Comparison of ENCODE assay signal across 17 cellular contexts in genomic region chr5:128287740-128288139, GRCh38.
A peak's percentile ranks its signal among the peaks of the same experiment; 100 is the strongest.
DNase-seq lines count a peak whose midpoint lies in the region; ATAC-seq and TF ChIP-seq lines count a peak whose summit lies in the region.
"Had no signal": no experiment of that assay in that cellular context is flagged by ENCODE, and none has a peak within 500 bp of the region (broad histone marks: within the 10 kb centered on the region; RNA-seq: fewer than 3 reads in every experiment).

No MANE protein-coding gene starts in this region.

- DNase-seq in HT1080 (ENCODE audit: low read depth) (peak; percentile 4), SJSA1 (ENCODE audit: low read depth in 1 of 2, low spot score in 2 of 2) (peak; percentile 51 to 60), chondrocyte (ENCODE audit: low spot score) (no peak), kidney tubule cell (ENCODE audit: low spot score) (peak; percentile 9), hepatic stellate cell (ENCODE audit: low spot score) (no peak), NCI-H1105 treated with DMSO at 0.1 percent for 48 hours (lab: John Stamatoyannopoulos, UW) (no peak)
- DNase-seq in activated T-helper 2 cell treated with anti-CD3 and anti-CD28 coated beads, Interferon-gamma antibody, Interleukin-2, Interleukin-4, amounts not matched to agents 10 μg/mL and 5 μg/mL and 100 μg/mL, durations not matched to agents 14 hours and 24 hours and 36 hours (ENCODE audit: low spot score) = no peak
- DNase-seq: CD8-positive, alpha-beta memory T cell; COR-L47; DMS 273 treated with DMSO at 0.1 percent for 48 hours; DMS53; DND-41; HCEC 1CT had no signal

- no peak overlapping the region for H3K4me3 ChIP-seq in SJSA1
- H3K4me3 ChIP-seq: BLaER1 treated with 17β-estradiol and CSF1 and Interleukin-3, amounts not matched to agents 10 nM and 100 nM; GM23338 had no signal

- peak overlapping the region; percentile 9 for H3K27ac Mint-ChIP-seq in chondrocyte (ENCODE audit: unreplicated experiment)
- H3K27ac Mint-ChIP-seq in activated T-helper 2 cell treated with anti-CD3 and anti-CD28 coated beads, Interferon-gamma antibody, Interleukin-2, Interleukin-4, amounts not matched to agents 10 μg/mL and 5 μg/mL and 100 μg/mL, durations not matched to agents 14 hours and 24 hours and 36 hours = no peak overlapping the region
- H3K27ac Mint-ChIP-seq: B cell; CD8-positive, alpha-beta memory T cell; GM23338 had no signal

- peaks cover 19% of the 10 kb centered on the region for H3K4me1 ChIP-seq in SJSA1 (replicated peaks)
- H3K4me1 ChIP-seq: BLaER1 treated with 17β-estradiol and CSF1 and Interleukin-3, amounts not matched to agents 10 nM and 100 nM had no signal

- no peaks in the 10 kb centered on the region for H3K27me3 ChIP-seq in SJSA1 (replicated peaks)
- H3K27me3 ChIP-seq: BLaER1 treated with 17β-estradiol and CSF1 and Interleukin-3, amounts not matched to agents 10 nM and 100 nM had no signal

- no peak for ATAC-seq in GM21423 (IDR thresholded peaks at IDR 0.05; ENCODE audit: unreplicated experiment)
- ATAC-seq: GM23338 had no signal

- H3K4me3 Mint-ChIP-seq in chondrocyte (ENCODE audit: unreplicated experiment) = no peak overlapping the region
- H3K4me3 Mint-ChIP-seq in activated T-helper 2 cell treated with anti-CD3 and anti-CD28 coated beads, Interferon-gamma antibody, Interleukin-2, Interleukin-4, amounts not matched to agents 10 μg/mL and 5 μg/mL and 100 μg/mL, durations not matched to agents 14 hours and 24 hours and 36 hours (ENCODE audit: low read depth) = no peak overlapping the region
- H3K4me3 Mint-ChIP-seq: B cell; CD8-positive, alpha-beta memory T cell; GM23338 had no signal

- H3K27me3 Mint-ChIP-seq in chondrocyte (ENCODE audit: low read depth) = no peaks in the 10 kb centered on the region
- no peaks in the 10 kb centered on the region for H3K27me3 Mint-ChIP-seq in activated T-helper 2 cell treated with anti-CD3 and anti-CD28 coated beads, Interferon-gamma antibody, Interleukin-2, Interleukin-4, amounts not matched to agents 10 μg/mL and 5 μg/mL and 100 μg/mL, durations not matched to agents 14 hours and 24 hours and 36 hours (ENCODE audit: low read depth)
- H3K27me3 Mint-ChIP-seq: B cell had no signal

- intact Hi-C loops in activated T-helper 2 cell treated with anti-CD3 and anti-CD28 coated beads, Interferon-gamma antibody, Interleukin-2, Interleukin-4, amounts not matched to agents 10 μg/mL and 5 μg/mL and 100 μg/mL, durations not matched to agents 14 hours and 24 hours and 36 hours (cut with micrococcal nuclease) = no loop called here

- peak overlapping the region; percentile 93 for H3K27ac ChIP-seq in SJSA1
- H3K27ac ChIP-seq: BLaER1 treated with 17β-estradiol and CSF1 and Interleukin-3, amounts not matched to agents 10 nM and 100 nM had no signal

- H3K9me3 ChIP-seq in SJSA1 (replicated peaks) = no peaks in the 10 kb centered on the region
- H3K9me3 ChIP-seq: BLaER1 treated with 17β-estradiol and CSF1 and Interleukin-3, amounts not matched to agents 10 nM and 100 nM had no signal

- no peaks in the 10 kb centered on the region for H3K36me3 ChIP-seq in SJSA1
- H3K36me3 ChIP-seq: BLaER1 treated with 17β-estradiol and CSF1 and Interleukin-3, amounts not matched to agents 10 nM and 100 nM had no signal

- H3K36me3 Mint-ChIP-seq in chondrocyte (ENCODE audit: low read depth) = peaks cover 53% of the 10 kb centered on the region
- no peaks in the 10 kb centered on the region for H3K36me3 Mint-ChIP-seq in activated T-helper 2 cell treated with anti-CD3 and anti-CD28 coated beads, Interferon-gamma antibody, Interleukin-2, Interleukin-4, amounts not matched to agents 10 μg/mL and 5 μg/mL and 100 μg/mL, durations not matched to agents 14 hours and 24 hours and 36 hours (ENCODE audit: low read depth)
- H3K36me3 Mint-ChIP-seq: CD8-positive, alpha-beta memory T cell had no signal

- H3K4me1 Mint-ChIP-seq in chondrocyte (ENCODE audit: low read depth) = peaks cover 38% of the 10 kb centered on the region
- H3K4me1 Mint-ChIP-seq in activated T-helper 2 cell treated with anti-CD3 and anti-CD28 coated beads, Interferon-gamma antibody, Interleukin-2, Interleukin-4, amounts not matched to agents 10 μg/mL and 5 μg/mL and 100 μg/mL, durations not matched to agents 14 hours and 24 hours and 36 hours (ENCODE audit: low read depth) = no peaks in the 10 kb centered on the region
- H3K4me1 Mint-ChIP-seq: B cell; CD8-positive, alpha-beta memory T cell; GM23338 had no signal

- no peak for TF ChIP-seq CTCF in chondrocyte (IDR thresholded peaks at IDR 0.05)

- no peaks in the 10 kb centered on the region for H3K9me3 Mint-ChIP-seq in chondrocyte (ENCODE audit: low read depth)
- no peaks in the 10 kb centered on the region for H3K9me3 Mint-ChIP-seq in activated T-helper 2 cell treated with anti-CD3 and anti-CD28 coated beads, Interferon-gamma antibody, Interleukin-2, Interleukin-4, amounts not matched to agents 10 μg/mL and 5 μg/mL and 100 μg/mL, durations not matched to agents 14 hours and 24 hours and 36 hours
- H3K9me3 Mint-ChIP-seq: CD8-positive, alpha-beta memory T cell; GM23338 had no signal

Comparison
In these comparisons a context has a peak if more than half of its experiments do, and no peak if none do; other contexts are left out.
1. DNase-seq: peak in HT1080 (single experiment), SJSA1 (2 of 2) and kidney tubule cell (single experiment); none in chondrocyte (single experiment), activated T-helper 2 cell treated with anti-CD3 and anti-CD28 coated beads, Interferon-gamma antibody, Interleukin-2, Interleukin-4, amounts not matched to agents 10 μg/mL and 5 μg/mL and 100 μg/mL, durations not matched to agents 14 hours and 24 hours and 36 hours (single experiment), hepatic stellate cell (single experiment) and NCI-H1105 treated with DMSO at 0.1 percent for 48 hours (single experiment).